7 cellular contexts compared by ENCODE assay signal in the genomic region with DNA sequence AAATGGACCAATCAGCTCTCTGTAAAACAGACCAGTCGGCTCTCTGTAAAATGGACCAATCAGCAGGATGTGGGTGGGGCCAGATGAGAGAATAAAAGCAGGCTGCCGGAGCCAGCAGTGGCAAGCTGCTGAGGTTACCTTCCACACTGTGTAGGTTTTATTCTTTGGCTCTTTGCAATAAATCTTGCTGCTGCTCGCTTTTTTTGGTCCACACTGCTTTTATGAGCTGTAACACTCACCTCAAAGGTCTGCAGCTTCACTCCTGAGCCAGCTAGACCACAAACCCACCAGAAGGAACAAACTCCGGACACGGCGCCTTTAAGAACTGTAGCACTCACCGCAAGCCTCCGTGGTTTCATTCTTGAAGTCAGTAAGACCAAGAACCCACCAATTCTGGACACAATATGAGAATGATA.
DNase-seq lines count a peak whose midpoint lies in the region; ATAC-seq lines count a peak whose summit lies in the region.
"Not testable (repeated sequence)": the region's sequence is repeated elsewhere in the genome, so short reads cannot be mapped to it uniquely, and the experiment has no call there.

No MANE protein-coding gene starts in this region.

- not testable (repeated sequence) for H3K9me3 Mint-ChIP-seq in activated T-cell treated with anti-CD3 and anti-CD28 coated beads, Interleukin-2, amount 50 U/mL, for 72 hours

- peak overlapping the region; percentile 36 for H3K27ac Mint-ChIP-seq in activated T-cell treated with anti-CD3 and anti-CD28 coated beads, Interleukin-2, amount 50 U/mL, for 72 hours

- not testable (repeated sequence) for H3K4me1 ChIP-seq in effector memory CD4-positive, alpha-beta T cell (ENCODE audit: control insufficient read depth, insufficient read depth, low read length, poor library complexity, severe bottlenecking)

- H3K4me1 Mint-ChIP-seq in activated T-cell treated with anti-CD3 and anti-CD28 coated beads, Interleukin-2, amount 50 U/mL, for 72 hours (ENCODE audit: low read depth): peaks cover 47% of the 10 kb centered on the region

- ATAC-seq in GM18517 (IDR thresholded peaks at IDR 0.05; ENCODE audit: unreplicated experiment): peak; percentile 48
- peak; percentile 56 for ATAC-seq in GM21717 (IDR thresholded peaks at IDR 0.05; ENCODE audit: unreplicated experiment)
- peak; percentile 56 to 67 for ATAC-seq in activated CD4-positive, CD25-positive, alpha-beta regulatory T cell treated with anti-CD3 and anti-CD28 coated beads, Interleukin-2, amount 50 U/mL, for 24 hours
- peak; percentile 84 to 87 for ATAC-seq in activated T-cell treated with anti-CD3 and anti-CD28 coated beads, Interleukin-2, amount 50 U/mL, for 72 hours (replicated peaks in 1 of 2)

- H3K27me3 ChIP-seq in effector memory CD4-positive, alpha-beta T cell (replicated peaks; ENCODE audit: control insufficient read depth, insufficient read depth, low read length, poor library complexity, severe bottlenecking): not testable (repeated sequence)

- not testable (repeated sequence) for H3K9me3 ChIP-seq in effector memory CD4-positive, alpha-beta T cell (ENCODE audit: control insufficient read depth, low read length)

- H3K27me3 Mint-ChIP-seq in activated T-cell treated with anti-CD3 and anti-CD28 coated beads, Interleukin-2, amount 50 U/mL, for 72 hours (ENCODE audit: low read depth): peaks cover 10% of the 10 kb centered on the region

- DNase-seq in KBM-7: peak; percentile 64
- DNase-seq in activated T-cell treated with anti-CD3 and anti-CD28 coated beads, Interleukin-2, amount 50 U/mL, for 72 hours: peak; percentile 59 to 66
- DNase-seq in effector memory CD4-positive, alpha-beta T cell: not testable (repeated sequence)
- peak; percentile 29 to 37 for DNase-seq in stimulated activated CD4-positive, alpha-beta T cell treated with anti-CD3 and anti-CD28 coated beads, Interleukin-2, amount 100 ng/mL, for 24 hours

- in situ Hi-C loops in KBM-7 (cut with MboI; ENCODE audit: low pct_unique_long_range_greater_than_20kb, low sequenced_read_pairs): not testable (repeated sequence)

- H3K36me3 Mint-ChIP-seq in activated T-cell treated with anti-CD3 and anti-CD28 coated beads, Interleukin-2, amount 50 U/mL, for 72 hours (ENCODE audit: insufficient read depth in 2 of 2): not testable (repeated sequence)

- not testable (repeated sequence) for H3K36me3 ChIP-seq in effector memory CD4-positive, alpha-beta T cell (ENCODE audit: control insufficient read depth, insufficient read depth, low read length)

- H3K27ac ChIP-seq in effector memory CD4-positive, alpha-beta T cell (ENCODE audit: insufficient read depth, low read length, poor library complexity, severe bottlenecking): not testable (repeated sequence)

- H3K4me3 Mint-ChIP-seq in activated T-cell treated with anti-CD3 and anti-CD28 coated beads, Interleukin-2, amount 50 U/mL, for 72 hours: peak overlapping the region; percentile 68 to 78

- peak overlapping the region; percentile 39 for H3K4me3 ChIP-seq in effector memory CD4-positive, alpha-beta T cell (ENCODE audit: insufficient read depth, low read depth, low read length, poor library complexity, severe bottlenecking)
